In the genomic region with DNA sequence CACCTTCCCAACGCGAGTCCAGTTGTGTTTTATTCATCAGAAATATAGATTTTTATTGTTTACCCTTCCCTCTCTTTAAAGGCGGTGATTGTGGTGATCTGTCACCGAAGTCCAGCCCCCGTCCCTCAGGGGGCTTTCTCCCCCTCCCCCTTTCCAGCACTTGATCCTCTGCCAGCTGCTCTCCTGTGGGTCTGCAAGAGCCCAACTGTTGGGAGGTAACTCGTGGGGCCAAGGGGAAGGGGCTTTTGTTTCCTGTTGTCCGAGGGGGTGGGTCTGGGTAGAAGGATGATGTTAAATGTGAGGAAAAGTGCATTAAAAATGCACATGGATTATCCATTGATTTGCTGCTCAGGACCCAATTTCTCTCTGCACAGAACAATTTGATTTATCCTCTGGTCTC, we compare ENCODE assay signal across 26 cellular contexts.
DNase-seq lines count a peak whose midpoint lies in the region; ATAC-seq and TF ChIP-seq lines count a peak whose summit lies in the region.
"Had no signal": no experiment of that assay in that cellular context is flagged by ENCODE, and none has a peak within 500 bp of the region (broad histone marks: within the 10 kb centered on the region; RNA-seq: fewer than 3 reads in every experiment).

No MANE protein-coding gene starts in this region.

- 53 to 66% methylated on average over 7 of the region's 7 CpGs for WGBS in body of pancreas, 2 donors

- H3K36me3 ChIP-seq in body of pancreas (replicated peaks in 1 of 2; ENCODE audit: insufficient read depth in 1 of 2, low read depth in 2 of 2): no peaks in the 10 kb centered on the region
- H3K36me3 ChIP-seq: lower lobe of right lung, neutrophil had no signal

- H3K36me3 Mint-ChIP-seq in neural crest cell (ENCODE audit: low read depth): peaks cover 2% of the 10 kb centered on the region
- H3K36me3 Mint-ChIP-seq: activated naive CD8-positive, alpha-beta T cell treated with anti-CD3 and anti-CD28 coated beads, Interleukin-2, amount 10 ng/mL, durations not matched to agents 7 days and 5 days; CD4-positive, CD25-positive, alpha-beta regulatory T cell had no signal

- TF ChIP-seq POLR2A in body of pancreas (IDR thresholded peaks at IDR 0.05): no peak

- peaks cover 40% of the 10 kb centered on the region for H3K4me1 Mint-ChIP-seq in neural crest cell
- H3K4me1 Mint-ChIP-seq: activated CD4-positive, alpha-beta T cell treated with anti-CD3 and anti-CD28 coated beads for 36 hours; activated naive CD8-positive, alpha-beta T cell treated with anti-CD3 and anti-CD28 coated beads, Interleukin-2, amount 10 ng/mL, durations not matched to agents 7 days and 5 days; CD4-positive, CD25-positive, alpha-beta regulatory T cell; central memory CD8-positive, alpha-beta T cell had no signal

- no peaks in the 10 kb centered on the region for H3K4me1 ChIP-seq in body of pancreas
- H3K4me1 ChIP-seq: lower lobe of right lung, psoas muscle, testis had no signal

- H3K4me3 ChIP-seq in body of pancreas: no peak overlapping the region
- H3K4me3 ChIP-seq: lower lobe of right lung, psoas muscle, testis had no signal

- peak overlapping the region; percentile 29 for H3K4me3 Mint-ChIP-seq in neural crest cell
- H3K4me3 Mint-ChIP-seq: activated CD4-positive, alpha-beta T cell treated with anti-CD3 and anti-CD28 coated beads for 36 hours; activated CD8-positive, alpha-beta T cell treated with anti-CD3 and anti-CD28 coated beads, Interleukin-2, amount 10 ng/mL, durations not matched to agents 7 days and 5 days; activated naive CD8-positive, alpha-beta T cell treated with anti-CD3 and anti-CD28 coated beads, Interleukin-2, amount 10 ng/mL, durations not matched to agents 7 days and 5 days; CD4-positive, CD25-positive, alpha-beta regulatory T cell; central memory CD8-positive, alpha-beta T cell had no signal

- intact Hi-C loops in body of pancreas (cut with DNase I): no loop called here

- no peaks in the 10 kb centered on the region for H3K27me3 Mint-ChIP-seq in neural crest cell (ENCODE audit: low read depth)
- H3K27me3 Mint-ChIP-seq: activated CD4-positive, alpha-beta T cell treated with anti-CD3 and anti-CD28 coated beads for 36 hours; central memory CD8-positive, alpha-beta T cell had no signal

- H3K27ac ChIP-seq in body of pancreas: no peak overlapping the region
- H3K27ac ChIP-seq: 22Rv1, lower lobe of right lung, neutrophil, psoas muscle, testis had no signal

- H3K27me3 ChIP-seq in body of pancreas: no peaks in the 10 kb centered on the region
- H3K27me3 ChIP-seq: neutrophil, testis had no signal

- ATAC-seq in body of pancreas: no peak
- ATAC-seq: activated CD4-positive, alpha-beta T cell treated with anti-CD3 and anti-CD28 coated beads for 36 hours; activated CD8-positive, alpha-beta T cell treated with anti-CD3 and anti-CD28 coated beads, Interleukin-2, amount 10 ng/mL, durations not matched to agents 7 days and 5 days; lower lobe of right lung; PC-3; psoas muscle; SK-N-SH treated with all-trans-retinoic acid at 6 μM for 48 hours had no signal

- peaks cover 2% of the 10 kb centered on the region for H3K9me3 Mint-ChIP-seq in neural crest cell
- H3K9me3 Mint-ChIP-seq: central memory CD8-positive, alpha-beta T cell had no signal

- DNase-seq in NCI-H1417 (lab: John Stamatoyannopoulos, UW) (peak in 2 of 3 experiments; percentile 23 to 60), NCI-H1417 treated with DMSO at 0.1 percent for 48 hours (lab: John Stamatoyannopoulos, UW) (no peak), ecto neural progenitor cell (ENCODE audit: low spot score) (peak; percentile 63), neural crest cell (ENCODE audit: low read depth, low spot score) (peak; percentile 7), ureter (ENCODE audit: low spot score) (peak; percentile 36), iPS-NIHi7 (ENCODE audit: extremely low spot score) (no peak), DMS53 (lab: John Stamatoyannopoulos, UW) (no peak), body of pancreas (no peak)
- DNase-seq: activated CD4-positive, alpha-beta T cell treated with anti-CD3 and anti-CD28 coated beads for 36 hours; activated CD8-positive, alpha-beta T cell treated with anti-CD3 and anti-CD28 coated beads, Interleukin-2, amount 10 ng/mL, durations not matched to agents 7 days and 5 days; activated gamma-delta T cell; activated naive CD8-positive, alpha-beta T cell treated with anti-CD3 and anti-CD28 coated beads, Interleukin-2, amount 10 ng/mL, durations not matched to agents 7 days and 5 days; CD4-positive, CD25-positive, alpha-beta regulatory T cell; kidney glomerular epithelial cell; lower lobe of right lung; NCI-H1105 treated with DMSO at 0.1 percent for 48 hours; NCI-H2029 treated with DMSO at 0.1 percent for 48 hours; PC-3; psoas muscle; stimulated activated naive CD4-positive, alpha-beta T cell treated with Interleukin-2 at 50 U/mL for 16 hours; T-helper 2 cell; testis had no signal

- H3K27ac Mint-ChIP-seq in neural crest cell (ENCODE audit: unreplicated experiment): peak overlapping the region; percentile 75
- H3K27ac Mint-ChIP-seq: activated CD4-positive, alpha-beta T cell treated with anti-CD3 and anti-CD28 coated beads for 36 hours; activated CD8-positive, alpha-beta T cell treated with anti-CD3 and anti-CD28 coated beads, Interleukin-2, amount 10 ng/mL, durations not matched to agents 7 days and 5 days; activated naive CD8-positive, alpha-beta T cell treated with anti-CD3 and anti-CD28 coated beads, Interleukin-2, amount 10 ng/mL, durations not matched to agents 7 days and 5 days; CD4-positive, CD25-positive, alpha-beta regulatory T cell had no signal

- no peaks in the 10 kb centered on the region for H3K9me3 ChIP-seq in body of pancreas
- H3K9me3 ChIP-seq: lower lobe of right lung, neutrophil, psoas muscle, testis had no signal

- TF ChIP-seq CTCF in neural crest cell (conservative IDR thresholded peaks at IDR 0.05) (no peak), body of pancreas (IDR thresholded peaks at IDR 0.05) (no peak)

Comparison
In these comparisons a context has a peak if more than half of its experiments do, and no peak if none do; other contexts are left out.
1. DNase-seq: peak in NCI-H1417 (2 of 3), ecto neural progenitor cell (single experiment), neural crest cell (single experiment) and ureter (single experiment); none in NCI-H1417 treated with DMSO at 0.1 percent for 48 hours (single experiment), iPS-NIHi7 (single experiment), DMS53 (single experiment) and body of pancreas (0 of 4).